Comparison of ENCODE assay signal across 9 cellular contexts in genomic region chr13:26558074-26558805, GRCh38. TPM values are rescaled to one million over a fixed set of nuclear protein-coding genes. Genes with fewer than 3 reads are reported as not detected.
A peak's percentile ranks its signal among the peaks of the same experiment; 100 is the strongest.
DNase-seq lines count a peak whose midpoint lies in the region; ATAC-seq and TF ChIP-seq lines count a peak whose summit lies in the region.
"Had no signal": no experiment of that assay in that cellular context is flagged by ENCODE, and none has a peak within 500 bp of the region (broad histone marks: within the 10 kb centered on the region; RNA-seq: fewer than 3 reads in every experiment).

No MANE protein-coding gene starts in this region.

- H3K4me1 Mint-ChIP-seq in activated naive CD4-positive, alpha-beta T cell treated with anti-CD3 and anti-CD28 coated beads, Interleukin-2, amount 10 ng/mL, durations not matched to agents 7 days and 5 days, result peaks cover 7% of the 10 kb centered on the region

- peaks cover 30% of the 10 kb centered on the region for H3K4me1 ChIP-seq in osteoblast (ENCODE audit: insufficient read depth, low read length)

- CTCF ChIA-PET in activated naive CD4-positive, alpha-beta T cell treated with anti-CD3 and anti-CD28 coated beads, Interleukin-2, amount 10 ng/mL, durations not matched to agents 7 days and 5 days (lab: Charles Lee), result interaction anchor here (0.6 kb wide), 1 partner anchor 1080 kb away, joined by 3 read pairs; no protein-coding TSS in a partner anchor

- H3K27ac ChIP-seq in osteoblast (ENCODE audit: low read depth, low read length), result no peak overlapping the region

- no peak for DNase-seq in activated naive CD4-positive, alpha-beta T cell treated with anti-CD3 and anti-CD28 coated beads, Interleukin-2, amount 10 ng/mL, durations not matched to agents 7 days and 5 days
- no peak for DNase-seq in activated naive CD4-positive, alpha-beta T cell (lab: John Stamatoyannopoulos, UW)
- DNase-seq in SK-MEL-5 (ENCODE audit: low read depth, low spot score) (peak; percentile 10), fibroblast of villous mesenchyme (ENCODE audit: low read depth) (peak; percentile 5), osteoblast (ENCODE audit: insufficient read length, low spot score, missing footprints) (peak; percentile 80), DMS114 treated with DMSO at 0.1 percent for 48 hours (lab: John Stamatoyannopoulos, UW; ENCODE audit: unreplicated experiment) (no peak), HT-29 (ENCODE audit: low spot score) (no peak)

- H3K4me3 Mint-ChIP-seq in activated naive CD4-positive, alpha-beta T cell treated with anti-CD3 and anti-CD28 coated beads, Interleukin-2, amount 10 ng/mL, durations not matched to agents 7 days and 5 days, result peak overlapping the region; percentile 56
- H3K4me3 Mint-ChIP-seq: dendritic cell treated with granulocyte-macrophage colony-stimulating factor and Interleukin-4, amounts not matched to agents 40 ng/mL and 50 ng/mL, for 4 days had no signal

- no peak overlapping the region for H3K27ac Mint-ChIP-seq in activated naive CD4-positive, alpha-beta T cell treated with anti-CD3 and anti-CD28 coated beads, Interleukin-2, amount 10 ng/mL, durations not matched to agents 7 days and 5 days
- H3K27ac Mint-ChIP-seq: dendritic cell treated with granulocyte-macrophage colony-stimulating factor and Interleukin-4, amounts not matched to agents 40 ng/mL and 50 ng/mL, for 4 days had no signal

- peaks cover 49% of the 10 kb centered on the region for H3K79me2 ChIP-seq in osteoblast (ENCODE audit: insufficient read depth, low read length)

- H3K27me3 ChIP-seq in osteoblast (ENCODE audit: insufficient read depth, low read length), result peaks cover 18% of the 10 kb centered on the region

- no peaks in the 10 kb centered on the region for H3K36me3 ChIP-seq in osteoblast (ENCODE audit: insufficient read depth, low read length)

- peak overlapping the region; percentile 37 for H2AFZ ChIP-seq in osteoblast (ENCODE audit: low read length)

- TF ChIP-seq CTCF in fibroblast of villous mesenchyme (IDR thresholded peaks at IDR 0.05; ENCODE audit: insufficient read depth, low read depth, low read length) (no peak), osteoblast (IDR thresholded peaks at IDR 0.05; ENCODE audit: extremely low read depth, low read depth, low read length) (no peak)

- H3K27me3 Mint-ChIP-seq in activated naive CD4-positive, alpha-beta T cell treated with anti-CD3 and anti-CD28 coated beads, Interleukin-2, amount 10 ng/mL, durations not matched to agents 7 days and 5 days, result peaks cover 49% of the 10 kb centered on the region

- H4K20me1 ChIP-seq in osteoblast (ENCODE audit: insufficient read depth, low read length), result peaks cover 14% of the 10 kb centered on the region

- no peaks in the 10 kb centered on the region for H3K9me3 Mint-ChIP-seq in activated naive CD4-positive, alpha-beta T cell treated with anti-CD3 and anti-CD28 coated beads, Interleukin-2, amount 10 ng/mL, durations not matched to agents 7 days and 5 days
- H3K9me3 Mint-ChIP-seq: dendritic cell treated with granulocyte-macrophage colony-stimulating factor and Interleukin-4, amounts not matched to agents 40 ng/mL and 50 ng/mL, for 4 days had no signal

- in situ Hi-C loops in SK-MEL-5 (cut with HindIII; ENCODE audit: low pct_unique_long_range_greater_than_20kb, low sequenced_read_pairs), result no loop called here

- H3K4me3 ChIP-seq in fibroblast of villous mesenchyme (ENCODE audit: low read depth, low read length), result peak overlapping the region; percentile 59
- peak overlapping the region; percentile 82 for H3K4me3 ChIP-seq in osteoblast (ENCODE audit: insufficient read depth, low read length)

- H3K4me2 ChIP-seq in osteoblast (ENCODE audit: insufficient read depth, low read length), result peak overlapping the region; percentile 86

- H3K9me3 ChIP-seq in osteoblast (ENCODE audit: low read depth, low read length), result peaks cover 2% of the 10 kb centered on the region

- ATAC-seq in GM21786 (IDR thresholded peaks at IDR 0.05; ENCODE audit: unreplicated experiment), result no peak

- H3K36me3 Mint-ChIP-seq in activated naive CD4-positive, alpha-beta T cell treated with anti-CD3 and anti-CD28 coated beads, Interleukin-2, amount 10 ng/mL, durations not matched to agents 7 days and 5 days, result no peaks in the 10 kb centered on the region

RNA-seq across cellular contexts. Expression of gene WASF3, which starts 0.8 kb away (rescaled TPM):
- 17.2 and 17.4 TPM in 2 replicates for total RNA-seq in SK-MEL-5 (2014; rRNA removed; shearing (Covaris generic))
- 24.0 and 32.7 TPM in 2 replicates for polyA plus RNA-seq in SK-MEL-5 (2015; cell fraction: cytosol; rRNA removed)
- 19.1 and 23.9 TPM in 2 replicates for polyA plus RNA-seq in SK-MEL-5 (2015; cell fraction: nucleus; rRNA removed)
- total RNA-seq in fibroblast of villous mesenchyme, result 9.0 and 14.2 TPM in 2 replicates
- 23.5 and 34.2 TPM in 2 replicates for total RNA-seq in osteoblast
- total RNA-seq in HT-29 (2014; rRNA removed; shearing (Covaris generic)), result not detected in 2 replicates

Comparison
In these comparisons a context has a peak if more than half of its experiments do, and no peak if none do; other contexts are left out.
1. DNase-seq: peak in SK-MEL-5 (single experiment), fibroblast of villous mesenchyme (single experiment) and osteoblast (single experiment); none in activated naive CD4-positive, alpha-beta T cell treated with anti-CD3 and anti-CD28 coated beads, Interleukin-2, amount 10 ng/mL, durations not matched to agents 7 days and 5 days (single experiment), activated naive CD4-positive, alpha-beta T cell (0 of 4), DMS114 treated with DMSO at 0.1 percent for 48 hours (single experiment) and HT-29 (single experiment).
2. RNA of gene WASF3, which starts 0.8 kb away (total RNA-seq): 23.5 to 34.2 TPM in osteoblast, 17.2 to 17.4 TPM in SK-MEL-5 and 9.0 to 14.2 TPM in fibroblast of villous mesenchyme; not detected in HT-29; every median in the first group is over 10 times any median in the second.